Comparison of ENCODE assay signal across 16 cellular contexts in genomic region chr13:98548230-98548629, GRCh38. TPM values are rescaled to one million over a fixed set of nuclear protein-coding genes. Genes with fewer than 3 reads are reported as not detected.
DNase-seq lines count a peak whose midpoint lies in the region; ATAC-seq and TF ChIP-seq lines count a peak whose summit lies in the region.
"Had no signal": no experiment of that assay in that cellular context is flagged by ENCODE, and none has a peak within 500 bp of the region (broad histone marks: within the 10 kb centered on the region; RNA-seq: fewer than 3 reads in every experiment).

No MANE protein-coding gene starts in this region.

- intact Hi-C loops in breast epithelium (cut with DNase I; ENCODE audit: low total_unique reads), result no loop called here

- H3K4me3 ChIP-seq in RWPE2 (ENCODE audit: severe bottlenecking), result no peak overlapping the region
- no peak overlapping the region for H3K4me3 ChIP-seq in fibroblast of mammary gland (ENCODE audit: control insufficient read depth, low read depth, low read length)
- no peak overlapping the region for H3K4me3 ChIP-seq in breast epithelium
- H3K4me3 ChIP-seq: cardiac muscle cell, heart right ventricle had no signal

- H3K9me3 ChIP-seq in RWPE2 (ENCODE audit: severe bottlenecking), result no peaks in the 10 kb centered on the region
- peaks cover 0 to 3% of the 10 kb centered on the region in 2 donors for H3K9me3 ChIP-seq in breast epithelium

- H3K27me3 Mint-ChIP-seq in activated T-cell treated with anti-CD3 and anti-CD28 coated beads, Interleukin-2, amount 50 U/mL, for 24 hours, result no peaks in the 10 kb centered on the region
- H3K27me3 Mint-ChIP-seq in stimulated activated memory B cell treated with anti-CD40 and anti-IgM and Interleukin-4, amounts not matched to agents 10 μg/mL and 1 μg/mL and 100 μg/mL, for 72 hours, result no peaks in the 10 kb centered on the region

- no peak for DNase-seq in activated T-cell treated with anti-CD3 and anti-CD28 coated beads, Interleukin-2, amount 50 U/mL, for 24 hours
- no peak for DNase-seq in activated T-cell treated with anti-CD3 and anti-CD28 coated beads, Interleukin-2, amount 50 U/mL, for 48 hours
- no peak for DNase-seq in RWPE2 (ENCODE audit: low spot score)
- peak; percentile 50 for DNase-seq in fibroblast of mammary gland (ENCODE audit: low read depth)
- DNase-seq in globus pallidus (ENCODE audit: low spot score), result no peak
- no peak for DNase-seq in breast epithelium (ENCODE audit: low spot score in 2 of 2)
- DNase-seq: activated CD4-positive, alpha-beta T cell treated with anti-CD3 and anti-CD28 coated beads, Interleukin-2, amount 50 U/mL, for 48 hours; COR-L47; heart right ventricle; kidney glomerular epithelial cell; NCI-H2081; NCI-H82; stimulated activated CD8-positive, alpha-beta memory T cell treated with anti-CD3 and anti-CD28 coated beads, Interleukin-4, amount 100 ng/mL, for 48 hours had no signal

- peaks cover 77% of the 10 kb centered on the region for H3K36me3 Mint-ChIP-seq in activated T-cell treated with anti-CD3 and anti-CD28 coated beads, Interleukin-2, amount 50 U/mL, for 24 hours (ENCODE audit: low read depth)
- H3K36me3 Mint-ChIP-seq in stimulated activated memory B cell treated with anti-CD40 and anti-IgM and Interleukin-4, amounts not matched to agents 10 μg/mL and 1 μg/mL and 100 μg/mL, for 72 hours, result peaks cover 37% of the 10 kb centered on the region

- no peak for ATAC-seq in RWPE2 (ENCODE audit: low read depth)
- no peak for ATAC-seq in stimulated activated memory B cell treated with anti-CD40 and anti-IgM and Interleukin-4, amounts not matched to agents 10 μg/mL and 1 μg/mL and 100 μg/mL, for 72 hours
- ATAC-seq in HG03442 (IDR thresholded peaks at IDR 0.05; ENCODE audit: unreplicated experiment), result no peak

- H3K4me1 ChIP-seq in RWPE2 (ENCODE audit: insufficient read depth, poor library complexity, severe bottlenecking) (peaks cover 26% of the 10 kb centered on the region), breast epithelium (no peaks in the 10 kb centered on the region)

- peak overlapping the region; percentile 22 for H3K27ac ChIP-seq in RWPE2 (ENCODE audit: poor library complexity, severe bottlenecking)
- H3K27ac ChIP-seq in breast epithelium, result peak overlapping the region in 1 of 2 donors; percentile 66
- H3K27ac ChIP-seq: cardiac muscle cell had no signal

- H3K4me1 Mint-ChIP-seq in activated T-cell treated with anti-CD3 and anti-CD28 coated beads, Interleukin-2, amount 50 U/mL, for 24 hours (ENCODE audit: low read depth), result peaks cover 90% of the 10 kb centered on the region
- peaks cover 97% of the 10 kb centered on the region for H3K4me1 Mint-ChIP-seq in stimulated activated memory B cell treated with anti-CD40 and anti-IgM and Interleukin-4, amounts not matched to agents 10 μg/mL and 1 μg/mL and 100 μg/mL, for 72 hours

- no peak for TF ChIP-seq CTCF in RWPE2 (IDR thresholded peaks at IDR 0.05; ENCODE audit: poor library complexity, severe bottlenecking)
- no peak for TF ChIP-seq CTCF in fibroblast of mammary gland (conservative IDR thresholded peaks at IDR 0.05; ENCODE audit: control insufficient read depth, insufficient read depth, low read depth, low read length)
- no peak for TF ChIP-seq CTCF in breast epithelium (IDR thresholded peaks at IDR 0.05)

- H3K9me3 Mint-ChIP-seq in activated T-cell treated with anti-CD3 and anti-CD28 coated beads, Interleukin-2, amount 50 U/mL, for 24 hours, result no peaks in the 10 kb centered on the region
- no peaks in the 10 kb centered on the region for H3K9me3 Mint-ChIP-seq in stimulated activated memory B cell treated with anti-CD40 and anti-IgM and Interleukin-4, amounts not matched to agents 10 μg/mL and 1 μg/mL and 100 μg/mL, for 72 hours

- no peaks in the 10 kb centered on the region for H3K27me3 ChIP-seq in RWPE2 (ENCODE audit: insufficient read depth, poor library complexity, severe bottlenecking)
- H3K27me3 ChIP-seq in breast epithelium, result no peaks in the 10 kb centered on the region
- H3K27me3 ChIP-seq: cardiac muscle cell, heart right ventricle had no signal

- H3K4me3 Mint-ChIP-seq in activated T-cell treated with anti-CD3 and anti-CD28 coated beads, Interleukin-2, amount 50 U/mL, for 24 hours, result no peak overlapping the region
- H3K4me3 Mint-ChIP-seq in stimulated activated memory B cell treated with anti-CD40 and anti-IgM and Interleukin-4, amounts not matched to agents 10 μg/mL and 1 μg/mL and 100 μg/mL, for 72 hours, result no peak overlapping the region

- H3K36me3 ChIP-seq in RWPE2 (ENCODE audit: low read depth) (peaks cover 49% of the 10 kb centered on the region), breast epithelium (no peaks in the 10 kb centered on the region)
- H3K36me3 ChIP-seq: cardiac muscle cell had no signal

- H3K27ac Mint-ChIP-seq in activated T-cell treated with anti-CD3 and anti-CD28 coated beads, Interleukin-2, amount 50 U/mL, for 24 hours, result peak overlapping the region; percentile 90
- H3K27ac Mint-ChIP-seq in stimulated activated memory B cell treated with anti-CD40 and anti-IgM and Interleukin-4, amounts not matched to agents 10 μg/mL and 1 μg/mL and 100 μg/mL, for 72 hours, result peak overlapping the region; percentile 58

- TF ChIP-seq POLR2A in breast epithelium (IDR thresholded peaks at IDR 0.05), result no peak

RNA-seq across cellular contexts. Expression of gene STK24, which starts 28.7 kb away (rescaled TPM):
- 100 to 1,000 TPM in 1 of 3 donors, 10 to 100 TPM in 2; 61.3 to 149 (median 71.9) TPM for total RNA-seq in breast epithelium
